In genomic region chr6:158649289-158650143, GRCh38 we compare ENCODE assay signal across 9 cellular contexts. TPM values are rescaled to one million over a fixed set of nuclear protein-coding genes. Genes with fewer than 3 reads are reported as not detected.
A peak's percentile ranks its signal among the peaks of the same experiment; 100 is the strongest.
DNase-seq lines count a peak whose midpoint lies in the region; ATAC-seq, FAIRE-seq and TF ChIP-seq lines count a peak whose summit lies in the region.
"Had no signal": no experiment of that assay in that cellular context is flagged by ENCODE, and none has a peak within 500 bp of the region (broad histone marks: within the 10 kb centered on the region; RNA-seq: fewer than 3 reads in every experiment).

TSS of gene SYTL3 (plus strand) at chr6:158650054. CDS start at chr6:158663269, 13,215 bp downstream.

- peak within 1 kb of the TSS in 2 of 3 experiments; percentile 5 to 31 for H3K4me3 ChIP-seq in keratinocyte (ENCODE audit: control insufficient read depth in 2 of 3, extremely low read depth in 1 of 3, insufficient read depth in 2 of 3, low read depth in 1 of 3, low read length in 3 of 3)

- no peaks in the 10 kb centered on the region for H3K36me3 ChIP-seq in keratinocyte (ENCODE audit: control insufficient read depth in 2 of 2, extremely low read depth in 1 of 2, insufficient read depth in 2 of 2, low read length in 2 of 2)

- no peaks in the 10 kb centered on the region for H3K79me2 ChIP-seq in keratinocyte (ENCODE audit: control insufficient read depth, insufficient read depth, low read length)

- H3K9me1 ChIP-seq in keratinocyte (ENCODE audit: control insufficient read depth, extremely low read depth, insufficient read depth, low read length), result no peaks in the 10 kb centered on the region

- CTCF ChIA-PET in activated naive CD4-positive, alpha-beta T cell treated with anti-CD3 and anti-CD28 coated beads, Interleukin-2, amount 10 ng/mL, durations not matched to agents 7 days and 5 days (lab: Charles Lee), result interaction anchor here (1.1 to 3.6 kb wide), 4 partner anchors 10 to 428 kb away, joined by 3 to 19 read pairs (median 4); no protein-coding TSS in a partner anchor

- dilution Hi-C loops in keratinocyte (cut with MboI; ENCODE audit: extremely low pct_ligation_motif_present, low sequenced_read_pairs), result no loop called here

- H3K27ac ChIP-seq in keratinocyte (ENCODE audit: control insufficient read depth, insufficient read depth, low read length), result peak within 1 kb of the TSS; percentile 83

- peaks cover 25% of the 10 kb centered on the region for H3K36me3 Mint-ChIP-seq in activated naive CD4-positive, alpha-beta T cell treated with anti-CD3 and anti-CD28 coated beads, Interleukin-2, amount 10 ng/mL, durations not matched to agents 7 days and 5 days

- H3K27me3 Mint-ChIP-seq in activated naive CD4-positive, alpha-beta T cell treated with anti-CD3 and anti-CD28 coated beads, Interleukin-2, amount 10 ng/mL, durations not matched to agents 7 days and 5 days, result peaks cover 5% of the 10 kb centered on the region

- peaks cover 79% of the 10 kb centered on the region for H3K4me1 Mint-ChIP-seq in activated naive CD4-positive, alpha-beta T cell treated with anti-CD3 and anti-CD28 coated beads, Interleukin-2, amount 10 ng/mL, durations not matched to agents 7 days and 5 days

- DNase-seq in NCI-H510A treated with DMSO at 0.1 percent for 48 hours (lab: John Stamatoyannopoulos, UW) (peak; percentile 27), NCI-H510A (lab: John Stamatoyannopoulos, UW) (no peak), SK-MEL-5 (ENCODE audit: low read depth, low spot score) (peak; percentile 23), keratinocyte (ENCODE audit: low read depth, low spot score) (no peak), cortex of kidney (lab: John Stamatoyannopoulos, UW) (no peak)
- DNase-seq in activated naive CD4-positive, alpha-beta T cell treated with anti-CD3 and anti-CD28 coated beads, Interleukin-2, amount 10 ng/mL, durations not matched to agents 7 days and 5 days, result peak; percentile 84
- peak; percentile 45 for DNase-seq in stimulated activated CD8-positive, alpha-beta memory T cell treated with anti-CD3 and anti-CD28 coated beads, Interleukin-12 subunit alpha, Interleukin-12 subunit beta, amount 100 ng/mL, for 1 hour (ENCODE audit: low read depth)

- no peaks in the 10 kb centered on the region for H3K9me3 Mint-ChIP-seq in activated naive CD4-positive, alpha-beta T cell treated with anti-CD3 and anti-CD28 coated beads, Interleukin-2, amount 10 ng/mL, durations not matched to agents 7 days and 5 days

- no peak for FAIRE-seq in keratinocyte (lab: Jason Lieb, UNC)
- FAIRE-seq: A204.1 had no signal

- in situ Hi-C loops in SK-MEL-5 (cut with HindIII; ENCODE audit: low pct_unique_long_range_greater_than_20kb, low sequenced_read_pairs), result no loop called here

- no peaks in the 10 kb centered on the region for H3K9me3 ChIP-seq in keratinocyte (ENCODE audit: control insufficient read depth, low read depth, low read length)

- H3K27ac Mint-ChIP-seq in activated naive CD4-positive, alpha-beta T cell treated with anti-CD3 and anti-CD28 coated beads, Interleukin-2, amount 10 ng/mL, durations not matched to agents 7 days and 5 days, result peak within 1 kb of the TSS; percentile 99

- peak within 1 kb of the TSS; percentile 44 for H2AFZ ChIP-seq in keratinocyte (ENCODE audit: control insufficient read depth, low read length)

- peak; percentile 32 for ATAC-seq in HG03103 (IDR thresholded peaks at IDR 0.05; ENCODE audit: low read depth, unreplicated experiment)

- H3K4me2 ChIP-seq in keratinocyte (ENCODE audit: control insufficient read depth, extremely low read depth, insufficient read depth, low read depth, low read length), result peak within 1 kb of the TSS; percentile 77

- H3K4me3 Mint-ChIP-seq in activated naive CD4-positive, alpha-beta T cell treated with anti-CD3 and anti-CD28 coated beads, Interleukin-2, amount 10 ng/mL, durations not matched to agents 7 days and 5 days, result peak within 1 kb of the TSS; percentile 78

- no peaks in the 10 kb centered on the region for H4K20me1 ChIP-seq in keratinocyte (ENCODE audit: control insufficient read depth, extremely low read depth, insufficient read depth, low read length)

- H3K9ac ChIP-seq in keratinocyte (ENCODE audit: control insufficient read depth, extremely low read depth, insufficient read depth, low read length), result peak within 1 kb of the TSS; percentile 67

- peaks cover 35% of the 10 kb centered on the region for H3K4me1 ChIP-seq in keratinocyte (ENCODE audit: control insufficient read depth, extremely low read depth, insufficient read depth, low read length)

- TF ChIP-seq CTCF in keratinocyte (optimal IDR thresholded peaks at IDR 0.05 in 1 of 3, IDR thresholded peaks at IDR 0.05 in 1 of 3, conservative IDR thresholded peaks at IDR 0.05 in 1 of 3; ENCODE audit: extremely low read depth in 1 of 3, insufficient read depth in 2 of 3, low read length in 3 of 3), result no peak

- no peaks in the 10 kb centered on the region for H3K27me3 ChIP-seq in keratinocyte (ENCODE audit: control insufficient read depth, extremely low read depth, insufficient read depth, low read length)

RNA-seq across cellular contexts. Expression of gene SYTL3, which starts in this region (rescaled TPM):
- total RNA-seq in SK-MEL-5 (2014; rRNA removed; shearing (Covaris generic)), result 0.85 and 0.92 TPM in 2 replicates
- polyA plus RNA-seq in SK-MEL-5 (2015; cell fraction: cytosol; rRNA removed), result 1.5 and 2.0 TPM in 2 replicates
- 0.52 and 0.93 TPM in 2 replicates for polyA plus RNA-seq in SK-MEL-5 (2015; cell fraction: nucleus; rRNA removed)
- polyA plus RNA-seq in keratinocyte, result 0.93 to 1.9 TPM (median 1.4 TPM) in 3 replicates
- 1.0 TPM for polyA plus RNA-seq in keratinocyte (2011; ENCODE audit: low read depth)
- 1.1 TPM in 2 replicates for polyA plus RNA-seq in keratinocyte (2011; cell fraction: cytosol; rRNA removed)
- polyA plus RNA-seq in keratinocyte (2011; cell fraction: nucleus; rRNA removed), result 1.4 and 1.8 TPM in 2 replicates
- 1.3 and 1.8 TPM in 2 replicates for polyA plus RNA-seq in keratinocyte (2012; ENCODE audit: low replicate concordance)
- polyA minus RNA-seq in keratinocyte, result 0.33 to 1.0 TPM (median 0.49 TPM) in 3 replicates
- 1.2 TPM for polyA minus RNA-seq in keratinocyte (2011; cell fraction: cytosol; rRNA and poly(A)+ RNA removed)
- polyA minus RNA-seq in keratinocyte (2011; cell fraction: nucleus; rRNA and poly(A)+ RNA removed), result 0.54 and 0.63 TPM in 2 replicates

Comparison
In these comparisons a context has a peak if more than half of its experiments do, and no peak if none do; other contexts are left out.
1. DNase-seq: peak in NCI-H510A treated with DMSO at 0.1 percent for 48 hours (single experiment), SK-MEL-5 (single experiment), activated naive CD4-positive, alpha-beta T cell treated with anti-CD3 and anti-CD28 coated beads, Interleukin-2, amount 10 ng/mL, durations not matched to agents 7 days and 5 days (single experiment) and stimulated activated CD8-positive, alpha-beta memory T cell treated with anti-CD3 and anti-CD28 coated beads, Interleukin-12 subunit alpha, Interleukin-12 subunit beta, amount 100 ng/mL, for 1 hour (single experiment); none in NCI-H510A (single experiment), keratinocyte (single experiment) and cortex of kidney (single experiment).